Comparison of ENCODE assay signal across 21 cellular contexts in the genomic region with DNA sequence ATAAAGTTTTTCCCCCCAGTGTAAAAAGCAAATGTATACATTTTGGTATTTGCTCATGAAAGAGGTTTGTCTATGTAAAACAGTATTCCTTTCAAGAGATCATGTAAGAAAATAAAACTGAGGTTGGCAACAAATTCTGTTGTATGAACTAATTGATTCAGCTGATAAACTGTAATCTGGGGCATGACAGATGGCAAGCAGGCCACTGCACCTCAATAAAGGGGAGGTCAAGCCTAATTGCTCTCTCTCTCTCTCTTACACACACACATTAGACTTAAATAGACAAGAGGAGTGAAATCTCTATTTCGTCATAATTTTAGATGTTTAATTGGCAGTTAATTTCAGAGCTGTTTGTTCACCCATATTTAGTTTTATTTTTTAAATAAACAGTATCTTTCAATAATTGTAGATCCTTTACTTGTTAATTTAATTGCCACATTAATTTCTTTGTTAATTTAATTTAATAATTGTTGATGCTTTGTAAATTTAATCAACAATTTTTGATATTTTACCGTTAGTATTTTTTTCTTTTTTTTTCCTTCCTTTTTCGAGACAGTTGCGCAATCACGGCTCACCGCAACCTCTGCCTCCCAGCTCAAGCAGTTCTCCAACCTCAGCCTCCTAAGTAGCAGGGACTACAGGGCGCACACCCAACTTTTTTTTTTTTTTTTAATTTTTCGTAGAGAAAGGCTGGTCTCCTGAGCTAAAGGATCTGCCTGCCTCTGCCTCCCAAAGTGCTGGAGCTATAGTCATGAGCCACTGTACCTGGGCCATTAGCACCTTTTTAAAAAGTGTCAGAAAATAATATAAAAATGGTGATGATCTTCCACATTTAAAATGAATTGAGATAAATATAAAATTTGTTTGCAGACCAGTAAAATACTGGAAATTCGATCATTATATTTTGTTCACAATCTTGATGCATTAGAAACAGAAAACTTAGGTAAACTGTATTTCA.
DNase-seq lines count a peak whose midpoint lies in the region; ATAC-seq and TF ChIP-seq lines count a peak whose summit lies in the region.
"Had no signal": no experiment of that assay in that cellular context is flagged by ENCODE, and none has a peak within 500 bp of the region (broad histone marks: within the 10 kb centered on the region; RNA-seq: fewer than 3 reads in every experiment).

No MANE protein-coding gene starts in this region.

- intact Hi-C loops in body of pancreas (cut with DNase I) = no loop called here
- intact Hi-C loops in natural killer cell (cut with micrococcal nuclease) = no loop called here

- H3K27ac ChIP-seq in ACC112 (ENCODE audit: low read depth, low read length) = peak overlapping the region; percentile 36; the same call in 1 of the 2 replicates
- H3K27ac ChIP-seq in body of pancreas = peak overlapping the region; percentile 5 to 77 (median 48)
- H3K27ac ChIP-seq: esophagus squamous epithelium had no signal

- H3K4me3 ChIP-seq in ACC112 (ENCODE audit: low read depth, low read length) (no peak overlapping the region), body of pancreas (no peak overlapping the region)
- H3K4me3 ChIP-seq: esophagus squamous epithelium had no signal

- H3K4me1 ChIP-seq in ACC112 (ENCODE audit: control insufficient read depth, insufficient read depth, low read length, unreplicated experiment) = peaks cover 40% of the 10 kb centered on the region
- H3K4me1 ChIP-seq in body of pancreas = peaks cover 12% of the 10 kb centered on the region
- H3K4me1 ChIP-seq: esophagus squamous epithelium had no signal

- in situ Hi-C loops in KBM-7 (cut with MboI; ENCODE audit: low pct_unique_long_range_greater_than_20kb, low sequenced_read_pairs) = no loop called here

- no peak overlapping the region for H2AFZ ChIP-seq in ACC112 (ENCODE audit: low read length, unreplicated experiment)

- no peak overlapping the region for H3K27ac Mint-ChIP-seq in natural killer cell
- H3K27ac Mint-ChIP-seq: CD14-positive monocyte; stimulated activated naive CD8-positive, alpha-beta T cell treated with anti-CD3 and anti-CD28 coated beads, Interleukin-15, Interleukin-2, amounts not matched to agents 100 ng/mL and 50 ng/mL, for 24 hours had no signal

- H3K36me3 ChIP-seq in ACC112 (ENCODE audit: insufficient read depth, low read length) = no peaks in the 10 kb centered on the region
- H3K36me3 ChIP-seq in body of pancreas (replicated peaks in 1 of 2; ENCODE audit: insufficient read depth in 1 of 2, low read depth in 2 of 2) = no peaks in the 10 kb centered on the region
- H3K36me3 ChIP-seq: esophagus squamous epithelium had no signal

- TF ChIP-seq CTCF in body of pancreas (IDR thresholded peaks at IDR 0.05) (no peak), natural killer cell (IDR thresholded peaks at IDR 0.05) (no peak)

- peak; percentile 13 for ATAC-seq in body of pancreas
- no peak for ATAC-seq in natural killer cell
- ATAC-seq in HG03521 (IDR thresholded peaks at IDR 0.05; ENCODE audit: unreplicated experiment) = no peak

- H3K36me3 Mint-ChIP-seq in natural killer cell = no peaks in the 10 kb centered on the region
- H3K36me3 Mint-ChIP-seq: CD14-positive monocyte had no signal

- 58 to 64% methylated on average over 9 of the region's 9 CpGs for WGBS in body of pancreas, 2 donors

- no peaks in the 10 kb centered on the region for H3K27me3 Mint-ChIP-seq in natural killer cell (ENCODE audit: low read depth in 2 of 2)
- H3K27me3 Mint-ChIP-seq: stimulated activated naive CD8-positive, alpha-beta T cell treated with anti-CD3 and anti-CD28 coated beads, Interleukin-15, Interleukin-2, amounts not matched to agents 100 ng/mL and 50 ng/mL, for 24 hours had no signal

- H3K4me1 Mint-ChIP-seq in natural killer cell = no peaks in the 10 kb centered on the region
- H3K4me1 Mint-ChIP-seq: CD14-positive monocyte had no signal

- H3K4me3 Mint-ChIP-seq in natural killer cell = no peak overlapping the region
- H3K4me3 Mint-ChIP-seq: CD14-positive monocyte; stimulated activated naive CD8-positive, alpha-beta T cell treated with anti-CD3 and anti-CD28 coated beads, Interleukin-15, Interleukin-2, amounts not matched to agents 100 ng/mL and 50 ng/mL, for 24 hours had no signal

- DNase-seq in KBM-7 (peak; percentile 57), NCI-H82 (lab: John Stamatoyannopoulos, UW) (peak; percentile 81), body of pancreas (peak in 1 of 4 donors; percentile 18), GF-D8 (lab: John Stamatoyannopoulos, UW) (no peak), natural killer cell (no peak), NCI-H2227 treated with DMSO at 0.1 percent for 48 hours (lab: John Stamatoyannopoulos, UW) (no peak)
- DNase-seq: ACHN; activated CD4-positive, alpha-beta T cell treated with anti-CD3 and anti-CD28 coated beads, Interleukin-2, amount 50 U/mL, for 1 hour; activated naive CD4-positive, alpha-beta T cell; amygdala; caudate nucleus; DMS79; esophagus squamous epithelium; GOT3; NCI-H446; occipital lobe; stimulated activated CD4-positive, alpha-beta T cell treated with anti-CD3 and anti-CD28 coated beads, Interleukin-1b, Interleukin-23, amount 100 ng/mL, for 48 hours had no signal

- H3K79me2 ChIP-seq in ACC112 (ENCODE audit: control insufficient read depth, insufficient read depth, low read length, unreplicated experiment) = no peaks in the 10 kb centered on the region

- H3K27me3 ChIP-seq in ACC112 (ENCODE audit: insufficient read depth, low read length) = no peaks in the 10 kb centered on the region
- no peaks in the 10 kb centered on the region for H3K27me3 ChIP-seq in body of pancreas
- H3K27me3 ChIP-seq: esophagus squamous epithelium had no signal

- H3K9me3 Mint-ChIP-seq in natural killer cell = peaks cover 6 to 8% of the 10 kb centered on the region in 2 donors
- H3K9me3 Mint-ChIP-seq: stimulated activated naive CD8-positive, alpha-beta T cell treated with anti-CD3 and anti-CD28 coated beads, Interleukin-15, Interleukin-2, amounts not matched to agents 100 ng/mL and 50 ng/mL, for 24 hours had no signal

- no peaks in the 10 kb centered on the region for H3K9me3 ChIP-seq in body of pancreas
- H3K9me3 ChIP-seq: esophagus squamous epithelium had no signal

- no peak for TF ChIP-seq POLR2A in body of pancreas (IDR thresholded peaks at IDR 0.05)

Comparison
In these comparisons a context has a peak if more than half of its experiments do, and no peak if none do; other contexts are left out.
1. DNase-seq: peak in KBM-7 (single experiment) and NCI-H82 (single experiment); none in GF-D8 (single experiment), natural killer cell (single experiment) and NCI-H2227 treated with DMSO at 0.1 percent for 48 hours (single experiment).